In the genomic region with DNA sequence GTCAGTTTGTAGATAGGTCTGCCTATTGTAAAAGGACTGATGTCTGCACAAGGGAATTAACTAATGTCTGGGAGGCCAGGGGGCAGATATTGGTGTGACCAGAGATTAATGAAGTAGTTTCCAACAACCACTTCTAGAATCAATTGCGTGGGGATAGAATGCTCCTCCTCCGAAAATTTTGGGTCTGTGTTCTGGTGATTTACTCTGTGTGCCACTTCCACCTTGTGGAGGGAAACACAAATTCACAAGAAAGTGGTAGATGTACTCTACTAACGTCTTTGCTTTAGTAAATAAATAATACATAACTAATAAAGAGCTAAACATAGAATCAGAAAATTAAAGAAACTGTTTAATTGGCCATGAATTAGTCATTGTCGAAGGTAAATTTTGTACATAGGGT, we compare ENCODE assay signal across 24 cellular contexts.
"Had no signal": no experiment of that assay in that cellular context is flagged by ENCODE, and none has a peak within 500 bp of the region (broad histone marks: within the 10 kb centered on the region; RNA-seq: fewer than 3 reads in every experiment).

No MANE protein-coding gene starts in this region.

- H3K9me3 ChIP-seq: ascending aorta, esophagus muscularis mucosa, gastrocnemius medialis, left ventricle myocardium inferior, transverse colon, vagina had no signal

- DNase-seq: activated CD4-positive, alpha-beta T cell treated with anti-CD3 and anti-CD28 coated beads, Interleukin-2, amount 10 ng/mL, durations not matched to agents 7 days and 5 days; activated CD4-positive, CD25-positive, alpha-beta regulatory T cell treated with anti-CD3 and anti-CD28 coated beads, Interleukin-2, amount 50 U/mL, for 72 hours; activated CD8-positive, alpha-beta T cell treated with anti-CD3 and anti-CD28 coated beads, Interleukin-2, amount 10 ng/mL, durations not matched to agents 7 days and 5 days; activated gamma-delta T cell; brain microvascular endothelial cell; caudate nucleus; effector memory CD4-positive, alpha-beta T cell; gastrocnemius medialis; hippocampal formation; left ventricle myocardium inferior; naive thymus-derived CD8-positive, alpha-beta T cell; posterior cingulate gyrus; stimulated activated CD4-positive, alpha-beta T cell treated with anti-CD3 and anti-CD28 coated beads, Interleukin-2, amount 100 ng/mL, for 48 hours; stimulated activated CD8-positive, alpha-beta memory T cell treated with anti-CD3 and anti-CD28 coated beads, Interleukin-4, amount 100 ng/mL, for 48 hours; stimulated activated naive B cell treated with anti-CD40 and anti-IgM and Interleukin-4, amounts not matched to agents 10 μg/mL and 1 μg/mL and 100 μg/mL, for 72 hours; transverse colon; WERI-Rb-1 had no signal

- ATAC-seq: activated CD8-positive, alpha-beta T cell treated with anti-CD3 and anti-CD28 coated beads, Interleukin-2, amount 10 ng/mL, durations not matched to agents 7 days and 5 days; gastrocnemius medialis; naive thymus-derived CD8-positive, alpha-beta T cell; stimulated activated naive B cell treated with anti-CD40 and anti-IgM and Interleukin-4, amounts not matched to agents 10 μg/mL and 1 μg/mL and 100 μg/mL, for 72 hours had no signal

- H3K27ac ChIP-seq: ascending aorta, brain microvascular endothelial cell, esophagus muscularis mucosa, gastrocnemius medialis, left ventricle myocardium inferior, neural progenitor cell, transverse colon, vagina, WERI-Rb-1 had no signal

- H3K27ac Mint-ChIP-seq: activated CD4-positive, alpha-beta T cell treated with anti-CD3 and anti-CD28 coated beads, Interleukin-2, amount 10 ng/mL, durations not matched to agents 7 days and 5 days; activated CD8-positive, alpha-beta T cell treated with anti-CD3 and anti-CD28 coated beads, Interleukin-2, amount 10 ng/mL, durations not matched to agents 7 days and 5 days; activated naive CD4-positive, alpha-beta T cell treated with anti-CD3 and anti-CD28 coated beads, Interleukin-2, amount 50 U/mL, for 24 hours; activated T-helper 1 cell treated with anti-CD3 and anti-CD28 coated beads, Interleukin-12 subunit alpha, Interleukin-12 subunit beta, Interleukin-2, Interleukin-4 antibody, amounts not matched to agents 30 ng/mL and 10 ng/mL and 1 ng/mL, durations not matched to agents 14 hours and 24 hours and 36 hours; mesothelial cell of epicardium; naive thymus-derived CD8-positive, alpha-beta T cell; neural progenitor cell; stimulated activated naive B cell treated with anti-CD40 and anti-IgM and Interleukin-4, amounts not matched to agents 10 μg/mL and 1 μg/mL and 100 μg/mL, for 72 hours had no signal

- H3K4me3 Mint-ChIP-seq: activated CD4-positive, alpha-beta T cell treated with anti-CD3 and anti-CD28 coated beads, Interleukin-2, amount 10 ng/mL, durations not matched to agents 7 days and 5 days; activated CD8-positive, alpha-beta T cell treated with anti-CD3 and anti-CD28 coated beads, Interleukin-2, amount 10 ng/mL, durations not matched to agents 7 days and 5 days; activated naive CD4-positive, alpha-beta T cell treated with anti-CD3 and anti-CD28 coated beads, Interleukin-2, amount 50 U/mL, for 24 hours; activated T-helper 1 cell treated with anti-CD3 and anti-CD28 coated beads, Interleukin-12 subunit alpha, Interleukin-12 subunit beta, Interleukin-2, Interleukin-4 antibody, amounts not matched to agents 30 ng/mL and 10 ng/mL and 1 ng/mL, durations not matched to agents 14 hours and 24 hours and 36 hours; mesothelial cell of epicardium; naive thymus-derived CD8-positive, alpha-beta T cell; neural progenitor cell; stimulated activated naive B cell treated with anti-CD40 and anti-IgM and Interleukin-4, amounts not matched to agents 10 μg/mL and 1 μg/mL and 100 μg/mL, for 72 hours had no signal

- H3K4me2 ChIP-seq: neural progenitor cell had no signal

- H3K27me3 ChIP-seq: ascending aorta, brain microvascular endothelial cell, esophagus muscularis mucosa, gastrocnemius medialis, neural progenitor cell, transverse colon, vagina had no signal

- H3K9ac ChIP-seq: neural progenitor cell had no signal

- H3K36me3 ChIP-seq: ascending aorta, brain microvascular endothelial cell, esophagus muscularis mucosa, gastrocnemius medialis, left ventricle myocardium inferior, neural progenitor cell, transverse colon, vagina, WERI-Rb-1 had no signal

- H3K36me3 Mint-ChIP-seq: activated naive CD4-positive, alpha-beta T cell treated with anti-CD3 and anti-CD28 coated beads, Interleukin-2, amount 50 U/mL, for 24 hours; mesothelial cell of epicardium; neural progenitor cell had no signal

- H2AFZ ChIP-seq: neural progenitor cell had no signal

- H3K4me3 ChIP-seq: ascending aorta, esophagus muscularis mucosa, gastrocnemius medialis, left ventricle myocardium inferior, neural progenitor cell, transverse colon, vagina had no signal

- H3K4me1 ChIP-seq: ascending aorta, esophagus muscularis mucosa, gastrocnemius medialis, left ventricle myocardium inferior, neural progenitor cell, transverse colon, vagina had no signal

- H3K9me3 Mint-ChIP-seq: activated CD4-positive, alpha-beta T cell treated with anti-CD3 and anti-CD28 coated beads, Interleukin-2, amount 10 ng/mL, durations not matched to agents 7 days and 5 days; activated naive CD4-positive, alpha-beta T cell treated with anti-CD3 and anti-CD28 coated beads, Interleukin-2, amount 50 U/mL, for 24 hours; activated T-helper 1 cell treated with anti-CD3 and anti-CD28 coated beads, Interleukin-12 subunit alpha, Interleukin-12 subunit beta, Interleukin-2, Interleukin-4 antibody, amounts not matched to agents 30 ng/mL and 10 ng/mL and 1 ng/mL, durations not matched to agents 14 hours and 24 hours and 36 hours; naive thymus-derived CD8-positive, alpha-beta T cell; neural progenitor cell; stimulated activated naive B cell treated with anti-CD40 and anti-IgM and Interleukin-4, amounts not matched to agents 10 μg/mL and 1 μg/mL and 100 μg/mL, for 72 hours had no signal

- H3K4me1 Mint-ChIP-seq: activated CD4-positive, alpha-beta T cell treated with anti-CD3 and anti-CD28 coated beads, Interleukin-2, amount 10 ng/mL, durations not matched to agents 7 days and 5 days; activated naive CD4-positive, alpha-beta T cell treated with anti-CD3 and anti-CD28 coated beads, Interleukin-2, amount 50 U/mL, for 24 hours; naive thymus-derived CD8-positive, alpha-beta T cell; neural progenitor cell; stimulated activated naive B cell treated with anti-CD40 and anti-IgM and Interleukin-4, amounts not matched to agents 10 μg/mL and 1 μg/mL and 100 μg/mL, for 72 hours had no signal
